ENCODE assay signal across 12 cellular contexts in genomic region chr10:114337510-114338462, GRCh38.
DNase-seq lines count a peak whose midpoint lies in the region; ATAC-seq, FAIRE-seq and TF ChIP-seq lines count a peak whose summit lies in the region.
"Had no signal": no experiment of that assay in that cellular context is flagged by ENCODE, and none has a peak within 500 bp of the region (broad histone marks: within the 10 kb centered on the region; RNA-seq: fewer than 3 reads in every experiment).

No MANE protein-coding gene starts in this region.

- H4K91ac ChIP-seq in H9 (ENCODE audit: insufficient read length, low read depth, low read length) = no peak overlapping the region

- no peak for TF ChIP-seq POLR2A in GM12878 (IDR thresholded peaks at IDR 0.05; ENCODE audit: low read depth, low read length)
- TF ChIP-seq POLR2A in stomach (IDR thresholded peaks at IDR 0.05) = no peak

- H3K27ac Mint-ChIP-seq in H9 (peak overlapping the region in 1 of 3 experiments; percentile 24; a peak in 2 of 7 replicates), nephron progenitor cell (peak overlapping the region; percentile 93)

- peak; percentile 80 for ATAC-seq in GM12878
- no peak for ATAC-seq in left lobe of liver

- SMC1A ChIA-PET in GM12878 (lab: Charles Lee; ENCODE audit: uncharacterized antibody, unreplicated experiment) = interaction anchor here (1.4 kb wide), 2 partner anchors 14 to 29 kb away, joined by 3 to 5 read pairs; no protein-coding TSS in a partner anchor

- no peak overlapping the region for H2BK12ac ChIP-seq in H9 (ENCODE audit: insufficient read length, low read depth, low read length)

- H3K4me3 ChIP-seq in GM12864 (ENCODE audit: low read depth, low read length) (no peak overlapping the region), GM12878 (no peak overlapping the region), stomach (no peak overlapping the region)
- H3K4me3 ChIP-seq: BLaER1 treated with 17β-estradiol and CSF1 and Interleukin-3, amounts not matched to agents 10 nM and 100 nM had no signal

- H2AK5ac ChIP-seq in H9 (ENCODE audit: insufficient read length, low read length) = no peak overlapping the region

- H3K9ac ChIP-seq in H9 (ENCODE audit: extremely low read depth, insufficient read length, low read length) (no peak overlapping the region), GM12878 (ENCODE audit: control insufficient read depth, insufficient read depth, low read length) (no peak overlapping the region)
- H3K9ac ChIP-seq: BLaER1 treated with 17β-estradiol and CSF1 and Interleukin-3, amounts not matched to agents 10 nM and 100 nM had no signal

- TF ChIP-seq EP300 in GM12878 (IDR thresholded peaks at IDR 0.05; ENCODE audit: borderline replicate concordance in 1 of 2, control insufficient read depth in 1 of 2, low read depth in 2 of 2, low read length in 2 of 2) (no peak), stomach (IDR thresholded peaks at IDR 0.05) (no peak)

- H3K4me2 ChIP-seq in H9 (ENCODE audit: insufficient read depth, insufficient read length, low read length) (no peak overlapping the region), GM12878 (ENCODE audit: control insufficient read depth, insufficient read depth) (no peak overlapping the region)

- H3K23ac ChIP-seq in H9 (ENCODE audit: insufficient read length, low read depth, low read length) = no peak overlapping the region

- no peaks in the 10 kb centered on the region; a peak in 2 of 5 replicates for H3K9me3 Mint-ChIP-seq in H9
- no peaks in the 10 kb centered on the region for H3K9me3 Mint-ChIP-seq in nephron progenitor cell

- H3K56ac ChIP-seq in H9 (ENCODE audit: insufficient read length, low read depth, low read length) = no peak overlapping the region

- intact Hi-C loops in GM12878 (cut with micrococcal nuclease; ENCODE audit: unreplicated experiment) = no loop called here
- intact Hi-C loops in stomach (cut with DNase I; ENCODE audit: low total_unique reads) = no loop called here

- H3K4me3 Mint-ChIP-seq in H9 (no peak overlapping the region; a peak in 1 of 5 replicates), nephron progenitor cell (no peak overlapping the region)

- H3K27me3 ChIP-seq in H9 (ENCODE audit: insufficient read depth, low read length) (no peaks in the 10 kb centered on the region), GM12878 (replicated peaks in 1 of 2; ENCODE audit: control insufficient read depth in 2 of 2, insufficient read depth in 2 of 2, low read length in 1 of 2) (peaks cover 0 to 2% of the 10 kb centered on the region in 2 experiments; a peak in 3 of 4 replicates), stomach (no peaks in the 10 kb centered on the region)
- H3K27me3 ChIP-seq: BLaER1 treated with 17β-estradiol and CSF1 and Interleukin-3, amounts not matched to agents 10 nM and 100 nM had no signal

- H3T11ph ChIP-seq in H9 (ENCODE audit: low read length) = no peak overlapping the region

- H2BK5ac ChIP-seq in H9 (ENCODE audit: insufficient read length, low read length) = no peak overlapping the region

- H3K18ac ChIP-seq in H9 (ENCODE audit: insufficient read length, low read depth, low read length) = no peak overlapping the region

- H3K4me1 ChIP-seq in H9 (ENCODE audit: insufficient read depth, low read length) (peaks cover 5% of the 10 kb centered on the region), GM12878 (ENCODE audit: control insufficient read depth, insufficient read depth, low read length) (peaks cover 4% of the 10 kb centered on the region; the same call in 1 of the 2 replicates), stomach (peaks cover 0 to 14% (median 5%) of the 10 kb centered on the region in 4 donors)

- H2AFZ ChIP-seq in H9 (ENCODE audit: low read length) (no peak overlapping the region), GM12878 (ENCODE audit: control insufficient read depth, low read depth, low read length) (no peak overlapping the region)

- no peak overlapping the region for H3K14ac ChIP-seq in H9 (ENCODE audit: insufficient read depth, low read length)

- H3K4ac ChIP-seq in H9 (ENCODE audit: low read depth, low read length) = no peak overlapping the region

- FAIRE-seq in GM12878 (lab: Jason Lieb, UNC) = peak; percentile 13
- FAIRE-seq: G401.6, kidney had no signal

- H2BK120ac ChIP-seq in H9 (ENCODE audit: low read depth, low read length, poor library complexity, severe bottlenecking) = no peak overlapping the region

- no peak overlapping the region for H2BK15ac ChIP-seq in H9 (ENCODE audit: low read depth, low read length)

- H4K8ac ChIP-seq in H9 (replicated peaks; ENCODE audit: insufficient read length, low read depth, low read length) = no peak overlapping the region

- POLR2A ChIA-PET in GM12878 (lab: Charles Lee) = no interaction called here

- H3K27me3 Mint-ChIP-seq in H9 (ENCODE audit: low read depth) (peaks cover 73% of the 10 kb centered on the region), nephron progenitor cell (ENCODE audit: low read depth, poor library complexity) (peaks cover 6% of the 10 kb centered on the region)

- no CpG with 5 or more reads among the region's 19 CpGs for WGBS in H9 (ENCODE audit: extremely low coverage, insufficient read length, low lambda C conversion rate)
- WGBS in GM12878 (ENCODE audit: insufficient coverage, insufficient replicate concordance, low lambda C conversion rate, missing lambda C conversion rate) = 63% methylated on average over 19 of the region's 19 CpGs
- 74 to 82% (median 80%) methylated on average over 19 of the region's 19 CpGs for WGBS in stomach, 5 donors

- no peak overlapping the region for H2BK20ac ChIP-seq in H9 (ENCODE audit: low read depth, low read length, poor library complexity, severe bottlenecking)

- CTCF ChIA-PET in GM12878 (lab: Yijun Ruan, JAX) = no interaction called here

- H3K36me3 Mint-ChIP-seq in H9 (ENCODE audit: insufficient read depth in 1 of 3, low read depth in 3 of 3) = no peaks in the 10 kb centered on the region
- peaks cover 10% of the 10 kb centered on the region for H3K36me3 Mint-ChIP-seq in nephron progenitor cell (ENCODE audit: low read depth)

- no peak overlapping the region for H3K27ac ChIP-seq in H9 (ENCODE audit: insufficient read length, low read depth, low read length)
- no peak overlapping the region for H3K27ac ChIP-seq in GM12878 (ENCODE audit: control insufficient read depth, insufficient read depth)
- no peak overlapping the region for H3K27ac ChIP-seq in stomach
- H3K27ac ChIP-seq: BLaER1 treated with 17β-estradiol and CSF1 and Interleukin-3, amounts not matched to agents 10 nM and 100 nM had no signal

- H4K20me1 ChIP-seq in H9 (ENCODE audit: control insufficient read depth, insufficient read depth, insufficient read length) (no peaks in the 10 kb centered on the region), GM12878 (ENCODE audit: control insufficient read depth, insufficient read depth) (no peaks in the 10 kb centered on the region)
- H4K20me1 ChIP-seq: BLaER1 treated with 17β-estradiol and CSF1 and Interleukin-3, amounts not matched to agents 10 nM and 100 nM had no signal

- H4K5ac ChIP-seq in H9 (ENCODE audit: insufficient read length, low read depth, low read length) = no peak overlapping the region

- DNase-seq in GM12864 (ENCODE audit: low read depth) = peak; percentile 12
- peak; percentile 81 for DNase-seq in H9
- peak; percentile 21 for DNase-seq in GM12878 (ENCODE audit: low read depth, low spot score)
- DNase-seq in nephron progenitor cell = no peak
- no peak for DNase-seq in GOT3 (lab: John Stamatoyannopoulos, UW)
- no peak for DNase-seq in NOMO-1 treated with dmso at 0.1 percent for 144 hours (lab: John Stamatoyannopoulos, UW; ENCODE audit: unreplicated experiment)
- no peak for DNase-seq in stomach
- no peak for DNase-seq in left lobe of liver (ENCODE audit: low spot score)
- DNase-seq: kidney, nucleus accumbens had no signal

- H3K4me1 Mint-ChIP-seq in H9 (peaks cover 23 to 28% of the 10 kb centered on the region in 2 experiments), nephron progenitor cell (peaks cover 58% of the 10 kb centered on the region)

- no peaks in the 10 kb centered on the region for H3K36me3 ChIP-seq in GM12878 (ENCODE audit: control insufficient read depth in 2 of 2, insufficient read depth in 2 of 2, low read length in 1 of 2)
- H3K36me3 ChIP-seq in stomach = peaks cover 0 to 20% (median 2%) of the 10 kb centered on the region in 4 donors
- H3K36me3 ChIP-seq: BLaER1 treated with 17β-estradiol and CSF1 and Interleukin-3, amounts not matched to agents 10 nM and 100 nM had no signal

- no peaks in the 10 kb centered on the region for H3K9me3 ChIP-seq in H9 (ENCODE audit: control insufficient read depth, low read depth, low read length)
- no peaks in the 10 kb centered on the region for H3K9me3 ChIP-seq in GM12878 (replicated peaks; ENCODE audit: control insufficient read depth, insufficient read depth, low read length)
- H3K9me3 ChIP-seq in stomach = no peaks in the 10 kb centered on the region
- H3K9me3 ChIP-seq: BLaER1 treated with 17β-estradiol and CSF1 and Interleukin-3, amounts not matched to agents 10 nM and 100 nM had no signal

- no peaks in the 10 kb centered on the region for H3K23me2 ChIP-seq in H9 (ENCODE audit: insufficient read length, low read depth, low read length, poor library complexity, severe bottlenecking)

- BruUV-seq in GM12878 (replicated peaks; lab: Mats Ljungman, UMichigan) = no TSS peak

- no peaks in the 10 kb centered on the region for H3K79me1 ChIP-seq in H9 (ENCODE audit: insufficient read depth, low read depth, low read length, poor library complexity, severe bottlenecking)

- in situ Hi-C loops in GM12878 (cut with MboI) = no loop called here

- TF ChIP-seq CTCF in GM12864 (IDR thresholded peaks at IDR 0.05; ENCODE audit: low read depth, low read length, missing control alignments) (no peak), H9 (conservative IDR thresholded peaks at IDR 0.05) (peak; percentile 22; the same call in 1 of the 3 replicates), GM12878 (IDR thresholded peaks at IDR 0.05 in 2 of 3, conservative IDR thresholded peaks at IDR 0.05 in 1 of 3; ENCODE audit: control insufficient read depth in 2 of 3, extremely low read depth in 1 of 3, insufficient read depth in 1 of 3, low read depth in 3 of 3, low read length in 3 of 3) (no peak), nephron progenitor cell (IDR thresholded peaks at IDR 0.05) (no peak), stomach (IDR thresholded peaks at IDR 0.05) (no peak)

- no peaks in the 10 kb centered on the region for H3K79me2 ChIP-seq in H9 (ENCODE audit: insufficient read depth, low read length)
- no peaks in the 10 kb centered on the region for H3K79me2 ChIP-seq in GM12878 (ENCODE audit: control insufficient read depth, insufficient read depth, low read length)

- no peak for TF ChIP-seq RAD21 in GM12878 (IDR thresholded peaks at IDR 0.05; ENCODE audit: insufficient read depth, low read depth, low read length)

- RAD21 ChIA-PET in GM12878 (lab: Charles Lee; ENCODE audit: unreplicated experiment) = no interaction called here

TF ChIP-seq in GM12878, 131 proteins besides CTCF, POLR2A, EP300 and RAD21 (continues in another document):
- TF ChIP-seq ESRRA (IDR thresholded peaks at IDR 0.05; ENCODE audit: low read length) (peak; percentile 73; the same call in 1 of the 2 replicates), TCF7 (IDR thresholded peaks at IDR 0.05; ENCODE audit: borderline replicate concordance) (no peak), TBL1XR1 (IDR thresholded peaks at IDR 0.05; ENCODE audit: low read depth, low read length) (no peak), RBBP5 (conservative IDR thresholded peaks at IDR 0.05) (no peak), NR2F1 (conservative IDR thresholded peaks at IDR 0.05) (peak; percentile 97)

Comparison
In these comparisons a context has a peak if more than half of its experiments do, and no peak if none do; other contexts are left out.
1. DNase-seq: peak in GM12864 (single experiment), H9 (single experiment) and GM12878 (single experiment); none in nephron progenitor cell (single experiment), GOT3 (single experiment), NOMO-1 treated with dmso at 0.1 percent for 144 hours (single experiment), stomach (single experiment) and left lobe of liver (single experiment).